In genomic region chrX:49176421-49177326, GRCh38 we compare ENCODE assay signal across 12 cellular contexts. TPM values are rescaled to one million over a fixed set of nuclear protein-coding genes. Genes with fewer than 3 reads are reported as not detected.
A peak's percentile ranks its signal among the peaks of the same experiment; 100 is the strongest.
DNase-seq lines count a peak whose midpoint lies in the region; ATAC-seq and TF ChIP-seq lines count a peak whose summit lies in the region.
"Had no signal": no experiment of that assay in that cellular context is flagged by ENCODE, and none has a peak within 500 bp of the region (broad histone marks: within the 10 kb centered on the region; RNA-seq: fewer than 3 reads in every experiment).

No MANE protein-coding gene starts in this region.

- TF ChIP-seq CTCF in HCT116 (IDR thresholded peaks at IDR 0.05 in 2 of 3, conservative IDR thresholded peaks at IDR 0.05 in 1 of 3; ENCODE audit: borderline replicate concordance in 1 of 3, insufficient read depth in 1 of 3, low read depth in 2 of 3, low read length in 2 of 3) (no peak), Panc1 (IDR thresholded peaks at IDR 0.05) (no peak)

- POLR2A ChIA-PET in HCT116 (lab: Charles Lee) (interaction anchor here (0.9 to 1.2 kb wide), 2 partner anchors 10 to 14 kb away, joined by 3 to 4 read pairs; no protein-coding TSS in a partner anchor), Panc1 (lab: Charles Lee) (no interaction called here)

- H3K9me3 ChIP-seq in HCT116 (ENCODE audit: control insufficient read depth in 1 of 2, insufficient read depth in 1 of 2, low read depth in 1 of 2, low read length in 2 of 2) (no peaks in the 10 kb centered on the region), Panc1 (ENCODE audit: control insufficient read depth, insufficient read depth, low read depth, low read length) (no peaks in the 10 kb centered on the region)

- RAD21 ChIA-PET in HCT116 (lab: Charles Lee; ENCODE audit: low non-redundant PET in 1 of 2, low total read pairs in 2 of 2, uncharacterized antibody in 2 of 2, unreplicated experiment in 2 of 2): no interaction called here

- H3K9me2 ChIP-seq in HCT116 (ENCODE audit: insufficient read depth): no peaks in the 10 kb centered on the region

- H3K27ac ChIP-seq in HCT116 (ENCODE audit: low read depth, low read length): peak overlapping the region; percentile 35; the same call in 1 of the 2 replicates
- peak overlapping the region; percentile 70 for H3K27ac ChIP-seq in Panc1 (ENCODE audit: low read length)

- ATAC-seq in HCT116 (peak; percentile 29; the same call in 1 of the 2 replicates), Panc1 (peak; percentile 53), esophagus mucosa (peak; percentile 60), sciatic nerve (no peak), HG02623 (IDR thresholded peaks at IDR 0.05; ENCODE audit: unreplicated experiment) (no peak), HG02759 (IDR thresholded peaks at IDR 0.05; ENCODE audit: unreplicated experiment) (no peak)

- no peak overlapping the region for H2AFZ ChIP-seq in HCT116 (ENCODE audit: low read depth, low read length, poor library complexity, severe bottlenecking)

- intact Hi-C loops in HCT116 (cut with micrococcal nuclease): no loop called here
- intact Hi-C loops in Panc1 (cut with micrococcal nuclease; ENCODE audit: unreplicated experiment): no loop called here
- intact Hi-C loops in sciatic nerve (cut with DNase I): no loop called here

- no peaks in the 10 kb centered on the region for H4K20me1 ChIP-seq in HCT116 (ENCODE audit: insufficient read depth)

- H3K79me2 ChIP-seq in HCT116 (ENCODE audit: insufficient read depth, low read length): peaks cover 34% of the 10 kb centered on the region

- BruUV-seq in HCT116 (replicated peaks; lab: Mats Ljungman, UMichigan) (no TSS peak), Panc1 (replicated peaks; lab: Mats Ljungman, UMichigan) (no TSS peak)

- peak overlapping the region; percentile 9; the same call in 1 of the 2 replicates for H3K4me2 ChIP-seq in HCT116 (ENCODE audit: low read length)

- H3K27me3 ChIP-seq in HCT116 (ENCODE audit: insufficient read depth, low read length) (no peaks in the 10 kb centered on the region), Panc1 (ENCODE audit: control insufficient read depth, insufficient read depth, low read length) (no peaks in the 10 kb centered on the region)

- peaks cover 9 to 38% of the 10 kb centered on the region in 2 experiments; a peak in 3 of 4 replicates for H3K4me1 ChIP-seq in HCT116 (ENCODE audit: control insufficient read depth in 1 of 2, insufficient read depth in 2 of 2, low read length in 2 of 2)
- H3K4me1 ChIP-seq in Panc1 (ENCODE audit: control insufficient read depth, insufficient read depth, low read length): peaks cover 35% of the 10 kb centered on the region

- no peak for TF ChIP-seq POLR2A in HCT116 (IDR thresholded peaks at IDR 0.05; ENCODE audit: borderline replicate concordance, extremely low read depth, insufficient read depth, insufficient read length)

- DNase-seq in HCT116 (ENCODE audit: low read depth, low spot score) (no peak), Panc1 (ENCODE audit: low read depth, low spot score) (no peak), sciatic nerve (ENCODE audit: low spot score) (peak; percentile 60), AG20443 (ENCODE audit: low spot score) (no peak), hepatic stellate cell (ENCODE audit: low spot score) (no peak)
- DNase-seq: activated CD8-positive, alpha-beta memory T cell treated with anti-CD3 and anti-CD28 coated beads, Interleukin-2, amount 50 U/mL, for 4 hours; central memory CD4-positive, alpha-beta T cell; DND-41; HFFc6 had no signal

- in situ Hi-C loops in Panc1 (cut with HindIII; ENCODE audit: low pct_unique_long_range_greater_than_20kb, low sequenced_read_pairs): no loop called here

- no peak for TF ChIP-seq RAD21 in HCT116 (IDR thresholded peaks at IDR 0.05; ENCODE audit: low read depth)

- no peak overlapping the region for H3K9ac ChIP-seq in HCT116 (ENCODE audit: low read length)

- H3K36me3 ChIP-seq in HCT116 (ENCODE audit: control insufficient read depth in 1 of 2, insufficient read depth in 2 of 2, low read length in 2 of 2) (peaks cover 4 to 9% of the 10 kb centered on the region in 2 experiments; a peak in 3 of 4 replicates), Panc1 (ENCODE audit: control insufficient read depth, insufficient read depth, low read length) (peaks cover 4% of the 10 kb centered on the region; the same call in 1 of the 2 replicates)

- CTCF ChIA-PET in HCT116 (lab: Charles Lee) (interaction anchor here (1.0 kb wide), 1 partner anchor 21 kb away, joined by 3 read pairs; no protein-coding TSS in a partner anchor), Panc1 (lab: Charles Lee) (interaction anchor here (0.7 kb wide), 1 partner anchor 133 kb away, joined by 3 read pairs; the partner anchor contains the start of gene TFE3)

- H3K4me3 ChIP-seq in HCT116 (replicated peaks in 1 of 2; ENCODE audit: low read depth in 1 of 2, low read length in 2 of 2) (no peak overlapping the region), Panc1 (ENCODE audit: low read depth in 2 of 2, low read length in 2 of 2) (no peak overlapping the region)

TF ChIP-seq in HCT116, 20 proteins besides CTCF, POLR2A, EP300 and RAD21:
- TF ChIP-seq POLR2AphosphoS5 (IDR thresholded peaks at IDR 0.05; ENCODE audit: low read depth, low read length) (peak; percentile 28; the same call in 1 of the 2 replicates), ZNF274 (IDR thresholded peaks at IDR 0.05; ENCODE audit: low read depth, low read length) (no peak)
TF ChIP-seq in HCT116: peak in this region for 1.

RNA-seq across cellular contexts. Expression of gene PLP2, which starts 5.0 kb away (rescaled TPM):
- total RNA-seq in HCT116 (2021; ENCODE audit: unreplicated experiment) (207 TPM), Panc1 (2021; ENCODE audit: unreplicated experiment) (293 TPM), esophagus mucosa (359 TPM), sciatic nerve (103 TPM)
- polyA plus RNA-seq in HCT116 (2012): 358 and 400 TPM in 2 replicates
- 305 TPM for polyA plus RNA-seq in Panc1 (2012; ENCODE audit: insufficient read length)

RNA-seq across cellular contexts. Expression of gene PRICKLE3, which starts 9.5 kb away (rescaled TPM):
- 27.8 TPM for total RNA-seq in HCT116 (2021; ENCODE audit: unreplicated experiment)
- polyA plus RNA-seq in HCT116 (2012): 23.1 and 24.8 TPM in 2 replicates
- total RNA-seq in Panc1 (2021; ENCODE audit: unreplicated experiment): 40.1 TPM
- 53.3 TPM for polyA plus RNA-seq in Panc1 (2012; ENCODE audit: insufficient read length)
- 17.5 TPM for total RNA-seq in esophagus mucosa
- 9.9 TPM for total RNA-seq in sciatic nerve

RNA-seq across cellular contexts. Expression of gene MAGIX, which starts 14.1 kb away (rescaled TPM):
- total RNA-seq in HCT116 (2021; ENCODE audit: unreplicated experiment): 2.6 TPM
- 0.62 and 1.1 TPM in 2 replicates for polyA plus RNA-seq in HCT116 (2012)
- total RNA-seq in Panc1 (2021; ENCODE audit: unreplicated experiment): 3.8 TPM
- 5.1 TPM for polyA plus RNA-seq in Panc1 (2012; ENCODE audit: insufficient read length)
- total RNA-seq in esophagus mucosa: 4.7 TPM
- 1.0 TPM for total RNA-seq in sciatic nerve

RNA-seq across cellular contexts. Expression of gene SYP, which starts 23.3 kb away (rescaled TPM):
- total RNA-seq in HCT116 (2021; ENCODE audit: unreplicated experiment): 1.2 TPM
- polyA plus RNA-seq in HCT116 (2012): 0.99 and 1.1 TPM in 2 replicates
- total RNA-seq in Panc1 (2021; ENCODE audit: unreplicated experiment): 12.4 TPM
- polyA plus RNA-seq in Panc1 (2012; ENCODE audit: insufficient read length): 19.9 TPM
- total RNA-seq in esophagus mucosa: 0.36 TPM
- 4.2 TPM for total RNA-seq in sciatic nerve

RNA-seq across cellular contexts. Expression of gene GPKOW, which starts 53.1 kb away (rescaled TPM):
- total RNA-seq in HCT116 (2021; ENCODE audit: unreplicated experiment): 21.7 TPM
- polyA plus RNA-seq in HCT116 (2012): 22.3 and 26.1 TPM in 2 replicates
- 28.0 TPM for total RNA-seq in Panc1 (2021; ENCODE audit: unreplicated experiment)
- 38.7 TPM for polyA plus RNA-seq in Panc1 (2012; ENCODE audit: insufficient read length)
- 11.9 TPM for total RNA-seq in esophagus mucosa
- total RNA-seq in sciatic nerve: 20.5 TPM

Comparison
In these comparisons a context has a peak if more than half of its experiments do, and no peak if none do; other contexts are left out.
1. ATAC-seq: peak in HCT116 (single experiment), Panc1 (single experiment) and esophagus mucosa (single experiment); none in sciatic nerve (single experiment), HG02623 (single experiment) and HG02759 (single experiment).